30 cellular contexts compared by ENCODE assay signal in genomic region chr6:133183691-133184090, GRCh38. TPM values are rescaled to one million over a fixed set of nuclear protein-coding genes. Genes with fewer than 3 reads are reported as not detected.
"Had no signal": no experiment of that assay in that cellular context is flagged by ENCODE, and none has a peak within 500 bp of the region (broad histone marks: within the 10 kb centered on the region; RNA-seq: fewer than 3 reads in every experiment).

No MANE protein-coding gene starts in this region.

- H3K36me3 ChIP-seq: neutrophil, pancreas, prostate gland, right lobe of liver, sigmoid colon, spleen, suprapubic skin, tibial artery, transverse colon, upper lobe of right lung had no signal

- H3K9me3 ChIP-seq: neutrophil, pancreas, prostate gland, right lobe of liver, sigmoid colon, suprapubic skin, testis, tibial artery, transverse colon, upper lobe of right lung, uterus had no signal

- H3K27me3 ChIP-seq: neutrophil, pancreas, right lobe of liver, sigmoid colon, testis, tibial artery, transverse colon, upper lobe of right lung, uterus had no signal

- ATAC-seq: naive thymus-derived CD8-positive, alpha-beta T cell; natural killer cell treated with Interleukin-12 subunit alpha and Interleukin-12 subunit beta and Interleukin-15 and Interleukin-18, amount 100 ng/mL, for 72 hours; pancreas; right cardiac atrium; right lobe of liver; stimulated activated memory B cell treated with anti-CD40 and anti-IgM and Interleukin-4, amounts not matched to agents 10 μg/mL and 1 μg/mL and 100 μg/mL, for 72 hours; stimulated activated naive CD8-positive, alpha-beta T cell treated with anti-CD3 and anti-CD28 coated beads, Interleukin-15, amount 100 ng/mL, for 72 hours; stimulated activated naive CD8-positive, alpha-beta T cell treated with anti-CD3 and anti-CD28 coated beads, Interleukin-15, Interleukin-2, amounts not matched to agents 100 U/mL and 50 U/mL, for 24 hours; upper lobe of right lung had no signal

- DNase-seq: naive thymus-derived CD8-positive, alpha-beta T cell; nephron progenitor cell; nucleus accumbens; pancreas; right cardiac atrium; right lobe of liver; sigmoid colon; spleen; stimulated activated CD4-positive, alpha-beta T cell treated with anti-CD3 and anti-CD28 coated beads, Interleukin-12 subunit alpha, Interleukin-12 subunit beta, amount 100 ng/mL, for 4 hours; stimulated activated CD4-positive, alpha-beta T cell treated with anti-CD3 and anti-CD28 coated beads, Interleukin-1b, Interleukin-23, amount 100 ng/mL, for 48 hours; stimulated activated CD4-positive, alpha-beta T cell treated with anti-CD3 and anti-CD28 coated beads, Interleukin-4, amount 100 ng/mL, for 1 hour; stimulated activated CD4-positive, alpha-beta T cell treated with anti-CD3 and anti-CD28 coated beads, Interleukin-4, amount 100 ng/mL, for 4 hours; stimulated activated CD8-positive, alpha-beta memory T cell treated with anti-CD3 and anti-CD28 coated beads, Interleukin-4, amount 100 ng/mL, for 48 hours; stimulated activated naive CD4-positive, alpha-beta T cell; stimulated activated naive CD8-positive, alpha-beta T cell treated with anti-CD3 and anti-CD28 coated beads, Interleukin-15, amount 100 ng/mL, for 72 hours; stimulated activated naive CD8-positive, alpha-beta T cell treated with anti-CD3 and anti-CD28 coated beads, Interleukin-15, Interleukin-2, amounts not matched to agents 100 U/mL and 50 U/mL, for 24 hours; substantia nigra; testis; tibial artery; transverse colon; upper lobe of right lung; uterus had no signal

- H3K4me3 ChIP-seq: pancreas, prostate gland, right lobe of liver, sigmoid colon, skin epidermis, smooth muscle cell, spleen, suprapubic skin, testis, tibial artery, transverse colon, upper lobe of right lung, uterus had no signal

- H3K4me1 ChIP-seq: pancreas, prostate gland, right lobe of liver, sigmoid colon, spleen, suprapubic skin, testis, tibial artery, transverse colon, upper lobe of right lung, uterus had no signal

- H3K27ac ChIP-seq: neutrophil, pancreas, prostate gland, right lobe of liver, sigmoid colon, skin epidermis, spleen, suprapubic skin, testis, tibial artery, transverse colon, upper lobe of right lung, uterus had no signal

RNA-seq across cellular contexts. Expression of gene EYA4, which starts 57.5 kb away (rescaled TPM):
- total RNA-seq: naive thymus-derived CD8-positive, alpha-beta T cell; natural killer cell treated with Interleukin-12 subunit alpha and Interleukin-12 subunit beta and Interleukin-15 and Interleukin-18, amount 100 ng/mL, for 72 hours; pulmonary artery endothelial cell had no signal
